In genomic region chr3:119470851-119471250, GRCh38 we compare ENCODE assay signal across 15 cellular contexts. TPM values are rescaled to one million over a fixed set of nuclear protein-coding genes. Genes with fewer than 3 reads are reported as not detected.
DNase-seq lines count a peak whose midpoint lies in the region; ATAC-seq and TF ChIP-seq lines count a peak whose summit lies in the region.
"Had no signal": no experiment of that assay in that cellular context is flagged by ENCODE, and none has a peak within 500 bp of the region (broad histone marks: within the 10 kb centered on the region; RNA-seq: fewer than 3 reads in every experiment).

No MANE protein-coding gene starts in this region.

- H3K36me3 ChIP-seq in colonic mucosa: no peaks in the 10 kb centered on the region

- H3K27me3 Mint-ChIP-seq in activated T-cell treated with anti-CD3 and anti-CD28 coated beads, Interleukin-2, amount 50 U/mL, for 24 hours: no peaks in the 10 kb centered on the region

- H3K9me3 Mint-ChIP-seq in activated T-cell treated with anti-CD3 and anti-CD28 coated beads, Interleukin-2, amount 50 U/mL, for 24 hours: no peaks in the 10 kb centered on the region
- H3K9me3 Mint-ChIP-seq in stimulated activated effector memory CD8-positive, alpha-beta T cell treated with anti-CD3 and anti-CD28 coated beads, Interleukin-12 subunit alpha, Interleukin-12 subunit beta, amount 100 ng/mL, for 72 hours: no peaks in the 10 kb centered on the region
- H3K9me3 Mint-ChIP-seq: HFFc6 had no signal

- peak overlapping the region; percentile 24 for H3K27ac ChIP-seq in colonic mucosa
- H3K27ac ChIP-seq: body of pancreas, dorsolateral prefrontal cortex, spleen had no signal

- H3K4me1 ChIP-seq in colonic mucosa: peaks cover 6% of the 10 kb centered on the region

- peaks cover 50% of the 10 kb centered on the region for H3K36me3 Mint-ChIP-seq in activated T-cell treated with anti-CD3 and anti-CD28 coated beads, Interleukin-2, amount 50 U/mL, for 24 hours (ENCODE audit: low read depth)
- H3K36me3 Mint-ChIP-seq in stimulated activated effector memory CD8-positive, alpha-beta T cell treated with anti-CD3 and anti-CD28 coated beads, Interleukin-12 subunit alpha, Interleukin-12 subunit beta, amount 100 ng/mL, for 72 hours: peaks cover 48% of the 10 kb centered on the region

- H3K9ac ChIP-seq in colonic mucosa (ENCODE audit: low read depth in 2 of 2, low read length in 2 of 2): peak overlapping the region in 1 of 2 donors; percentile 0

- H3K4me3 ChIP-seq in NB4 (ENCODE audit: low read depth, low read length) (peak overlapping the region; percentile 0), colonic mucosa (no peak overlapping the region)
- H3K4me3 ChIP-seq: body of pancreas had no signal

- no peak for TF ChIP-seq POLR2A in NB4 (IDR thresholded peaks at IDR 0.05; ENCODE audit: extremely low read depth, insufficient read length)

- H3K27me3 ChIP-seq in colonic mucosa: no peaks in the 10 kb centered on the region
- H3K27me3 ChIP-seq: body of pancreas, dorsolateral prefrontal cortex, spleen had no signal

- ATAC-seq in stimulated activated effector memory CD8-positive, alpha-beta T cell treated with anti-CD3 and anti-CD28 coated beads, Interleukin-12 subunit alpha, Interleukin-12 subunit beta, amount 100 ng/mL, for 72 hours: no peak
- no peak for ATAC-seq in GM18498 (IDR thresholded peaks at IDR 0.05; ENCODE audit: unreplicated experiment)
- ATAC-seq: body of pancreas had no signal

- H3K4me1 Mint-ChIP-seq in activated T-cell treated with anti-CD3 and anti-CD28 coated beads, Interleukin-2, amount 50 U/mL, for 24 hours (ENCODE audit: low read depth): peaks cover 34% of the 10 kb centered on the region
- H3K4me1 Mint-ChIP-seq in stimulated activated effector memory CD8-positive, alpha-beta T cell treated with anti-CD3 and anti-CD28 coated beads, Interleukin-12 subunit alpha, Interleukin-12 subunit beta, amount 100 ng/mL, for 72 hours: peaks cover 32% of the 10 kb centered on the region

- intact Hi-C loops in colonic mucosa (cut with DNase I): no loop called here

- no peak for TF ChIP-seq CTCF in NB4 (IDR thresholded peaks at IDR 0.05; ENCODE audit: low read depth, low read length)
- TF ChIP-seq CTCF in colonic mucosa (IDR thresholded peaks at IDR 0.05): no peak

- H3K9me3 ChIP-seq in colonic mucosa: no peaks in the 10 kb centered on the region
- H3K9me3 ChIP-seq: body of pancreas, spleen had no signal

- peak overlapping the region; percentile 88 for H3K4me3 Mint-ChIP-seq in activated T-cell treated with anti-CD3 and anti-CD28 coated beads, Interleukin-2, amount 50 U/mL, for 24 hours
- peak overlapping the region; percentile 82 for H3K4me3 Mint-ChIP-seq in stimulated activated effector memory CD8-positive, alpha-beta T cell treated with anti-CD3 and anti-CD28 coated beads, Interleukin-12 subunit alpha, Interleukin-12 subunit beta, amount 100 ng/mL, for 72 hours

- DNase-seq in activated T-cell treated with anti-CD3 and anti-CD28 coated beads, Interleukin-2, amount 50 U/mL, for 24 hours: no peak
- DNase-seq in activated T-cell treated with anti-CD3 and anti-CD28 coated beads, Interleukin-2, amount 50 U/mL, for 1 hour: no peak
- DNase-seq in NB4 (ENCODE audit: low read depth) (no peak), colonic mucosa (peak; percentile 65), cerebellum (ENCODE audit: low spot score) (no peak), COR-L47 (lab: John Stamatoyannopoulos, UW) (no peak)
- DNase-seq in stimulated activated effector memory CD8-positive, alpha-beta T cell treated with anti-CD3 and anti-CD28 coated beads, Interleukin-12 subunit alpha, Interleukin-12 subunit beta, amount 100 ng/mL, for 72 hours (ENCODE audit: low spot score in 2 of 2): no peak
- DNase-seq: body of pancreas, dorsolateral prefrontal cortex, EL, HFFc6, NCI-H187 treated with DMSO at 0.1 percent for 48 hours, spleen, trophoblast cell had no signal

- no peak overlapping the region for H3K27ac Mint-ChIP-seq in activated T-cell treated with anti-CD3 and anti-CD28 coated beads, Interleukin-2, amount 50 U/mL, for 24 hours
- no peak overlapping the region for H3K27ac Mint-ChIP-seq in stimulated activated effector memory CD8-positive, alpha-beta T cell treated with anti-CD3 and anti-CD28 coated beads, Interleukin-12 subunit alpha, Interleukin-12 subunit beta, amount 100 ng/mL, for 72 hours
- H3K27ac Mint-ChIP-seq: HFFc6 had no signal

RNA-seq across cellular contexts. Expression of gene POGLUT1, which starts 2.1 kb away (rescaled TPM):
- total RNA-seq in colonic mucosa: 10 to 100 TPM; 11.2 to 14.8 TPM
- 21.1 TPM for total RNA-seq in cerebellum

RNA-seq across cellular contexts. Expression of gene TMEM39A, which starts 7.4 kb away (rescaled TPM):
- total RNA-seq in colonic mucosa (10 to 100 TPM; 37.4 to 48.8 TPM), cerebellum (32.7 TPM)

RNA-seq across cellular contexts. Expression of gene TIMMDC1, which starts 27.5 kb away (rescaled TPM):
- total RNA-seq in colonic mucosa: 100 to 1,000 TPM in 1 of 2 donors, 10 to 100 TPM in 1; 88.6 to 128 TPM
- 36.6 TPM for total RNA-seq in cerebellum
